In the genomic region with DNA sequence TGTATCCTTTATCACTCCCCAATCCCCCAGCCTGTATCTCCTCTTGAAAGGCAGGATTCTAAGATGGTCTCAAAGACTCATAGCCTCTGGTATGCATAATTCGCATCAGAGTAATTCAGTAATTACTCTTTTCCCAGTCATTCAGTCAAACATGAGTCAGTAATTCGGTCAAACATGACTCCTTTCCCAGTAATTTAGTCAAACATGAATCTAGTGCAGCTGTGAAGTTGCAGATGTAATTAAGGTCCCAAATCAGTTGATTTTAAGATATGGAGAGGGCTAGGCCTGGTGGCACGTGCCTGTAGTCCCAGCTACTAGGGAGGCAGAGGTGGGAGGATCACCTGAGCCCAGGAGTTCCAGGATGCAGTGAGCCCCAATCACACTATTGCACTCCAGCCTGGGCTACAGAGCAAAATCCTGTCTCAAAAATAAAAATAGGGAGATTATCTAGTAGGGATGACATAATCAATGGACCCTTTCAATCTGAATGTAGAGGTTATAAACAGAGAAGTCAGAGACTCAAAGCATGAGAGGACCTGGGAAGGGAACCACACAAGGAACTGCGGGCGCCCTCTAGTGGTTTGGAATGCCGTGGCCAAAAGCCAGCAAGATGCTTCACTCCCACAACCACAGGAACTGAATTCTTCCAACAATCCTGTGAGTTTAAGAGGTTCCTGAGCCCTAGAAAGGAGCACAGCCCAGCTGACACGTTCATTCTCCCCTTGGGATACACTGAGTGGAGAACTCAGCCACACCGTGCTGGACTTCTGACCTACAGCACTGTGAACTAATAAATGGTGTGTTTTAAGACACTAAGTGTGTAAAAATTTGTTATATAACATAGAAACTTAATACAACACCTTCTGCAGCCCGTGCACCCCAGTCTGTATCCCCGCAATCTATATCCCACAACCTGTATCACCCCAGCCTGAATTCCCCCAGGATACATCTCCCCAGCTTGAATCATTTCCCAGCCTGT, we compare ENCODE assay signal across 9 cellular contexts. TPM values are rescaled to one million over a fixed set of nuclear protein-coding genes. Genes with fewer than 3 reads are reported as not detected.
A peak's percentile ranks its signal among the peaks of the same experiment; 100 is the strongest.
DNase-seq lines count a peak whose midpoint lies in the region; ATAC-seq, FAIRE-seq and TF ChIP-seq lines count a peak whose summit lies in the region.
"Had no signal": no experiment of that assay in that cellular context is flagged by ENCODE, and none has a peak within 500 bp of the region (broad histone marks: within the 10 kb centered on the region; RNA-seq: fewer than 3 reads in every experiment).

No MANE protein-coding gene starts in this region.

- POLR2A ChIA-PET in activated B cell treated with CpG ODN at 0.5 μM for 24 hours (lab: Charles Lee) = no interaction called here

- no peaks in the 10 kb centered on the region for H3K4me1 Mint-ChIP-seq in activated B cell treated with CpG ODN at 0.5 μM for 24 hours

- CTCF ChIA-PET in activated B cell treated with CpG ODN at 0.5 μM for 24 hours (lab: Charles Lee) = no interaction called here

- TF ChIP-seq CTCF in activated B cell treated with CpG ODN at 0.5 μM for 24 hours (IDR thresholded peaks at IDR 0.05) (no peak), bronchial epithelial cell (IDR thresholded peaks at IDR 0.05; ENCODE audit: insufficient read depth, low read length, severe bottlenecking) (peak; percentile 95), kidney epithelial cell (IDR thresholded peaks at IDR 0.05; ENCODE audit: insufficient read depth, low read length, poor library complexity, severe bottlenecking) (peak; percentile 88)

- peaks cover 2% of the 10 kb centered on the region for H3K9me3 Mint-ChIP-seq in activated B cell treated with CpG ODN at 0.5 μM for 24 hours

- peak; percentile 46 for DNase-seq in DMS114 treated with DMSO at 0.1 percent for 48 hours (lab: John Stamatoyannopoulos, UW; ENCODE audit: unreplicated experiment)
- DNase-seq in NCI-H226 = peak; percentile 75
- DNase-seq in activated B cell treated with CpG ODN at 0.5 μM for 24 hours = peak; percentile 53
- peak; percentile 78 for DNase-seq in bronchial epithelial cell (ENCODE audit: low read depth)
- DNase-seq in kidney epithelial cell (ENCODE audit: low read depth) = peak; percentile 41
- peak; percentile 84 to 86 for DNase-seq in stimulated activated CD4-positive, alpha-beta T cell treated with anti-CD3 and anti-CD28 coated beads, Interleukin-2, amount 100 ng/mL, for 24 hours

- peaks cover 7% of the 10 kb centered on the region for H3K27me3 Mint-ChIP-seq in activated B cell treated with CpG ODN at 0.5 μM for 24 hours

- FAIRE-seq in bronchial epithelial cell (lab: Jason Lieb, UNC) = no peak

- H3K27me3 ChIP-seq in bronchial epithelial cell (ENCODE audit: control insufficient read depth, insufficient read depth, low read length) = peaks cover 2% of the 10 kb centered on the region
- H3K27me3 ChIP-seq in kidney epithelial cell (ENCODE audit: control insufficient read depth, insufficient read depth, low read length) = no peaks in the 10 kb centered on the region

- no peak overlapping the region for H3K4me3 Mint-ChIP-seq in activated B cell treated with CpG ODN at 0.5 μM for 24 hours
- H3K4me3 Mint-ChIP-seq: activated naive CD8-positive, alpha-beta T cell had no signal

- no peak overlapping the region for H3K27ac Mint-ChIP-seq in activated B cell treated with CpG ODN at 0.5 μM for 24 hours
- H3K27ac Mint-ChIP-seq: activated naive CD8-positive, alpha-beta T cell had no signal

- intact Hi-C loops in activated B cell treated with CpG ODN at 0.5 μM for 24 hours (cut with micrococcal nuclease) = loop anchor here (1.0 to 5.0 kb wide), 3 partner anchors 58 to 679 kb away; no protein-coding TSS in a partner anchor

- H3K36me3 ChIP-seq in bronchial epithelial cell (ENCODE audit: control insufficient read depth, insufficient read depth, low read length) = no peaks in the 10 kb centered on the region
- H3K36me3 ChIP-seq in kidney epithelial cell (ENCODE audit: control insufficient read depth, insufficient read depth, low read length) = no peaks in the 10 kb centered on the region

- ATAC-seq in HG02588 (IDR thresholded peaks at IDR 0.05; ENCODE audit: unreplicated experiment) (peak; percentile 50), activated B cell treated with CpG ODN at 0.5 μM for 24 hours (ENCODE audit: low read depth) (peak; percentile 31), HG02571 (IDR thresholded peaks at IDR 0.05; ENCODE audit: unreplicated experiment) (no peak)

- no peak overlapping the region for H3K4me3 ChIP-seq in bronchial epithelial cell (ENCODE audit: low read depth, low read length)
- H3K4me3 ChIP-seq in kidney epithelial cell (ENCODE audit: low read depth, low read length) = no peak overlapping the region

- H3K36me3 Mint-ChIP-seq in activated B cell treated with CpG ODN at 0.5 μM for 24 hours (ENCODE audit: low read depth) = no peaks in the 10 kb centered on the region
- H3K36me3 Mint-ChIP-seq: activated naive CD8-positive, alpha-beta T cell had no signal

RNA-seq across cellular contexts. Expression of a gene that starts 14.3 kb away (rescaled TPM):
- total RNA-seq in activated B cell treated with CpG ODN at 0.5 μM for 24 hours = not detected in 2 replicates
- under 0.01 and 0.51 TPM in 2 replicates for total RNA-seq in bronchial epithelial cell
- 4.1 and 4.2 TPM in 2 replicates for total RNA-seq in kidney epithelial cell

RNA-seq across cellular contexts. Expression of a gene that starts 33.7 kb away (rescaled TPM):
- total RNA-seq in activated B cell treated with CpG ODN at 0.5 μM for 24 hours = 36.5 and 40.5 TPM in 2 replicates
- 31.6 and 36.9 TPM in 2 replicates for total RNA-seq in bronchial epithelial cell
- 83.6 and 137 TPM in 2 replicates for total RNA-seq in kidney epithelial cell
